15 cellular contexts compared by ENCODE assay signal in the genomic region with DNA sequence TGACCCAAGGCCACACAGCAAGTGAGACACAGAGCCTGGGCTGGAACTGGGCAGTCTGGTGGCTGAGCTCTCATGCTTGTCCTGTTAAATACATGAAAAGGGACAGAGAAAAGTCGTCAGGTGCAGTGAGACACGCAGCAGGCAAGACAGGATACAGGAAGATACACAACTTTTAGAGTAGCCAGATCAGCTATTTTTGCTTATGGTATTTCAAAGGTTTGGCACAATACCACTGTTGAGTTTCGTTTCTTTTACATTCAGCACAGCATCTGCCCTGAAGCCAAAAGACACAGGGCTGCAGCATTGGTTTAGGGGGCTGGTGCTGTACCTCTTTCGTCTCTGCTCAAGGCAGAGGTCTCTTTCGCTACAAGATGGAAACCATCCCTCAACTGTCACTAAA.
"Had no signal": no experiment of that assay in that cellular context is flagged by ENCODE, and none has a peak within 500 bp of the region (broad histone marks: within the 10 kb centered on the region; RNA-seq: fewer than 3 reads in every experiment).

No MANE protein-coding gene starts in this region.

- H3K4me1 Mint-ChIP-seq: activated B cell treated with CpG ODN at 0.5 μM for 24 hours; activated CD4-positive, alpha-beta T cell treated with anti-CD3 and anti-CD28 coated beads, Interleukin-2, amount 10 ng/mL, durations not matched to agents 7 days and 5 days; stimulated activated memory B cell treated with anti-CD40 and anti-IgM and Interleukin-4, amounts not matched to agents 10 μg/mL and 1 μg/mL and 100 μg/mL, for 72 hours had no signal

- H3K27me3 Mint-ChIP-seq: activated CD4-positive, alpha-beta T cell treated with anti-CD3 and anti-CD28 coated beads, Interleukin-2, amount 10 ng/mL, durations not matched to agents 7 days and 5 days; stimulated activated memory B cell treated with anti-CD40 and anti-IgM and Interleukin-4, amounts not matched to agents 10 μg/mL and 1 μg/mL and 100 μg/mL, for 72 hours had no signal

- ATAC-seq: activated naive CD4-positive, alpha-beta T cell treated with anti-CD3 and anti-CD28 coated beads, Interleukin-2, amount 50 U/mL, for 72 hours; right cardiac atrium; stimulated activated memory B cell treated with anti-CD40 and anti-IgM and Interleukin-4, amounts not matched to agents 10 μg/mL and 1 μg/mL and 100 μg/mL, for 72 hours; T-helper 17 cell; upper lobe of right lung had no signal

- H3K36me3 ChIP-seq: upper lobe of right lung had no signal

- H3K36me3 Mint-ChIP-seq: activated naive CD4-positive, alpha-beta T cell treated with anti-CD3 and anti-CD28 coated beads, Interleukin-2, amount 50 U/mL, for 72 hours; stimulated activated memory B cell treated with anti-CD40 and anti-IgM and Interleukin-4, amounts not matched to agents 10 μg/mL and 1 μg/mL and 100 μg/mL, for 72 hours had no signal

- H3K27me3 ChIP-seq: upper lobe of right lung had no signal

- H3K27ac ChIP-seq: upper lobe of right lung had no signal

- H3K4me3 ChIP-seq: smooth muscle cell, upper lobe of right lung had no signal

- H3K9me3 Mint-ChIP-seq: activated B cell treated with CpG ODN at 0.5 μM for 24 hours; activated CD4-positive, alpha-beta T cell treated with anti-CD3 and anti-CD28 coated beads, Interleukin-2, amount 10 ng/mL, durations not matched to agents 7 days and 5 days; activated naive CD4-positive, alpha-beta T cell treated with anti-CD3 and anti-CD28 coated beads, Interleukin-2, amount 50 U/mL, for 72 hours; activated T-helper 2 cell treated with anti-CD3 and anti-CD28 coated beads, Interferon-gamma antibody, Interleukin-2, Interleukin-4, amounts not matched to agents 10 μg/mL and 5 μg/mL and 100 μg/mL, durations not matched to agents 14 hours and 24 hours and 36 hours; stimulated activated memory B cell treated with anti-CD40 and anti-IgM and Interleukin-4, amounts not matched to agents 10 μg/mL and 1 μg/mL and 100 μg/mL, for 72 hours had no signal

- H3K27ac Mint-ChIP-seq: activated B cell treated with CpG ODN at 0.5 μM for 24 hours; activated CD4-positive, alpha-beta T cell treated with anti-CD3 and anti-CD28 coated beads, Interleukin-2, amount 10 ng/mL, durations not matched to agents 7 days and 5 days; activated naive CD4-positive, alpha-beta T cell treated with anti-CD3 and anti-CD28 coated beads, Interleukin-2, amount 50 U/mL, for 72 hours; activated T-helper 2 cell treated with anti-CD3 and anti-CD28 coated beads, Interferon-gamma antibody, Interleukin-2, Interleukin-4, amounts not matched to agents 10 μg/mL and 5 μg/mL and 100 μg/mL, durations not matched to agents 14 hours and 24 hours and 36 hours; brain; stimulated activated memory B cell treated with anti-CD40 and anti-IgM and Interleukin-4, amounts not matched to agents 10 μg/mL and 1 μg/mL and 100 μg/mL, for 72 hours; T-helper 17 cell had no signal

- DNase-seq: activated B cell treated with CpG ODN at 0.5 μM for 24 hours; activated CD4-positive, alpha-beta T cell treated with anti-CD3 and anti-CD28 coated beads, Interleukin-2, amount 10 ng/mL, durations not matched to agents 7 days and 5 days; amygdala; cerebellar nuclear complex; foreskin fibroblast; islet precursor cell; right cardiac atrium; substantia nigra; T-helper 17 cell; upper lobe of right lung had no signal

- H3K4me3 Mint-ChIP-seq: activated B cell treated with CpG ODN at 0.5 μM for 24 hours; activated CD4-positive, alpha-beta T cell treated with anti-CD3 and anti-CD28 coated beads, Interleukin-2, amount 10 ng/mL, durations not matched to agents 7 days and 5 days; brain; stimulated activated memory B cell treated with anti-CD40 and anti-IgM and Interleukin-4, amounts not matched to agents 10 μg/mL and 1 μg/mL and 100 μg/mL, for 72 hours; T-helper 17 cell had no signal

- H3K9me3 ChIP-seq: upper lobe of right lung had no signal

- H3K4me2 ChIP-seq: smooth muscle cell had no signal
